Comparison of ENCODE assay signal across 21 cellular contexts in genomic region chr10:78229950-78230675, GRCh38.
A peak's percentile ranks its signal among the peaks of the same experiment; 100 is the strongest.
DNase-seq lines count a peak whose midpoint lies in the region; ATAC-seq, FAIRE-seq and TF ChIP-seq lines count a peak whose summit lies in the region.
"Had no signal": no experiment of that assay in that cellular context is flagged by ENCODE, and none has a peak within 500 bp of the region (broad histone marks: within the 10 kb centered on the region; RNA-seq: fewer than 3 reads in every experiment).

No MANE protein-coding gene starts in this region.

- CTCF ChIA-PET in activated CD8-positive, alpha-beta T cell treated with anti-CD3 and anti-CD28 coated beads for 36 hours (lab: Charles Lee) = no interaction called here
- CTCF ChIA-PET in activated CD8-positive, alpha-beta T cell treated with anti-CD3 and anti-CD28 coated beads, Interleukin-2, amount 10 ng/mL, durations not matched to agents 7 days and 5 days (lab: Charles Lee) = no interaction called here
- CTCF ChIA-PET in naive thymus-derived CD4-positive, alpha-beta T cell (lab: Charles Lee) = no interaction called here
- CTCF ChIA-PET in CD8-positive, alpha-beta T cell (lab: Charles Lee) = no interaction called here

- H3K36me3 Mint-ChIP-seq in activated CD8-positive, alpha-beta T cell treated with anti-CD3 and anti-CD28 coated beads for 36 hours (ENCODE audit: low read depth) = no peaks in the 10 kb centered on the region
- H3K36me3 Mint-ChIP-seq in activated CD8-positive, alpha-beta T cell treated with anti-CD3 and anti-CD28 coated beads, Interleukin-2, amount 10 ng/mL, durations not matched to agents 7 days and 5 days (ENCODE audit: low read depth) = no peaks in the 10 kb centered on the region
- no peaks in the 10 kb centered on the region for H3K36me3 Mint-ChIP-seq in activated T-helper 17 cell treated with anti-CD3 and anti-CD28 coated beads, Interleukin-2, amount 50 U/mL, for 72 hours (ENCODE audit: low read depth)
- no peaks in the 10 kb centered on the region for H3K36me3 Mint-ChIP-seq in naive thymus-derived CD4-positive, alpha-beta T cell
- no peaks in the 10 kb centered on the region for H3K36me3 Mint-ChIP-seq in CD8-positive, alpha-beta T cell
- H3K36me3 Mint-ChIP-seq: CD8-positive, alpha-beta memory T cell had no signal

- ATAC-seq in activated CD8-positive, alpha-beta T cell treated with anti-CD3 and anti-CD28 coated beads for 36 hours = peak; percentile 20
- no peak for ATAC-seq in activated CD8-positive, alpha-beta T cell treated with anti-CD3 and anti-CD28 coated beads, Interleukin-2, amount 10 ng/mL, durations not matched to agents 7 days and 5 days
- ATAC-seq in activated T-helper 17 cell treated with anti-CD3 and anti-CD28 coated beads, Interleukin-2, amount 50 U/mL, for 72 hours (replicated peaks) = peak; percentile 24
- ATAC-seq in naive thymus-derived CD4-positive, alpha-beta T cell = peak; percentile 22
- peak; percentile 28 for ATAC-seq in stimulated activated naive CD8-positive, alpha-beta T cell treated with anti-CD3 and anti-CD28 coated beads, Interleukin-15, Interleukin-2, amounts not matched to agents 100 U/mL and 50 U/mL, for 24 hours
- no peak for ATAC-seq in HG02623 (IDR thresholded peaks at IDR 0.05; ENCODE audit: unreplicated experiment)
- no peak for ATAC-seq in CD8-positive, alpha-beta T cell

- H3K36me3 ChIP-seq in naive thymus-derived CD4-positive, alpha-beta T cell (ENCODE audit: control insufficient read depth in 2 of 3, insufficient read depth in 3 of 3, low read length in 3 of 3) = no peaks in the 10 kb centered on the region
- no peaks in the 10 kb centered on the region for H3K36me3 ChIP-seq in CD8-positive, alpha-beta T cell (ENCODE audit: insufficient read depth, low read length)
- H3K36me3 ChIP-seq: BLaER1 treated with 17β-estradiol and CSF1 and Interleukin-3, amounts not matched to agents 10 nM and 100 nM; Peyer's patch had no signal

- H3K4me3 Mint-ChIP-seq in activated CD8-positive, alpha-beta T cell treated with anti-CD3 and anti-CD28 coated beads for 36 hours = no peak overlapping the region
- no peak overlapping the region for H3K4me3 Mint-ChIP-seq in activated CD8-positive, alpha-beta T cell treated with anti-CD3 and anti-CD28 coated beads, Interleukin-2, amount 10 ng/mL, durations not matched to agents 7 days and 5 days
- H3K4me3 Mint-ChIP-seq in activated T-helper 17 cell treated with anti-CD3 and anti-CD28 coated beads, Interleukin-2, amount 50 U/mL, for 72 hours = no peak overlapping the region
- no peak overlapping the region for H3K4me3 Mint-ChIP-seq in naive thymus-derived CD4-positive, alpha-beta T cell
- no peak overlapping the region for H3K4me3 Mint-ChIP-seq in CD8-positive, alpha-beta T cell
- H3K4me3 Mint-ChIP-seq: CD8-positive, alpha-beta memory T cell had no signal

- no peak overlapping the region for H3K27ac Mint-ChIP-seq in activated CD8-positive, alpha-beta T cell treated with anti-CD3 and anti-CD28 coated beads for 36 hours
- H3K27ac Mint-ChIP-seq in activated CD8-positive, alpha-beta T cell treated with anti-CD3 and anti-CD28 coated beads, Interleukin-2, amount 10 ng/mL, durations not matched to agents 7 days and 5 days = no peak overlapping the region
- H3K27ac Mint-ChIP-seq in activated T-helper 17 cell treated with anti-CD3 and anti-CD28 coated beads, Interleukin-2, amount 50 U/mL, for 72 hours = no peak overlapping the region
- no peak overlapping the region for H3K27ac Mint-ChIP-seq in naive thymus-derived CD4-positive, alpha-beta T cell
- no peak overlapping the region for H3K27ac Mint-ChIP-seq in CD8-positive, alpha-beta T cell
- H3K27ac Mint-ChIP-seq: CD8-positive, alpha-beta memory T cell had no signal

- intact Hi-C loops in activated CD8-positive, alpha-beta T cell treated with anti-CD3 and anti-CD28 coated beads for 36 hours (cut with micrococcal nuclease) = no loop called here
- intact Hi-C loops in naive thymus-derived CD4-positive, alpha-beta T cell (cut with micrococcal nuclease) = no loop called here
- intact Hi-C loops in CD8-positive, alpha-beta T cell (cut with DNase I, micrococcal nuclease) = no loop called here

- no peak for DNase-seq in activated CD8-positive, alpha-beta T cell treated with anti-CD3 and anti-CD28 coated beads for 36 hours
- DNase-seq in activated CD8-positive, alpha-beta T cell treated with anti-CD3 and anti-CD28 coated beads, Interleukin-2, amount 10 ng/mL, durations not matched to agents 7 days and 5 days = no peak
- DNase-seq in naive thymus-derived CD4-positive, alpha-beta T cell = no peak
- no peak for DNase-seq in stimulated activated naive CD8-positive, alpha-beta T cell treated with anti-CD3 and anti-CD28 coated beads, Interleukin-15, Interleukin-2, amounts not matched to agents 100 U/mL and 50 U/mL, for 24 hours
- no peak for DNase-seq in frontal cortex (ENCODE audit: low spot score in 2 of 2)
- DNase-seq in CD8-positive, alpha-beta T cell = no peak
- DNase-seq: 8988T; CD8-positive, alpha-beta memory T cell; GOT3; KG1; NCI-H1105; NCI-H146; NCI-H2029; NCI-H226; NCI-H510A treated with DMSO at 0.1 percent for 48 hours; NCI-H748 treated with DMSO at 0.1 percent for 48 hours; Peyer's patch had no signal

- no peaks in the 10 kb centered on the region for H3K4me1 Mint-ChIP-seq in activated CD8-positive, alpha-beta T cell treated with anti-CD3 and anti-CD28 coated beads for 36 hours (ENCODE audit: low read depth)
- H3K4me1 Mint-ChIP-seq in activated CD8-positive, alpha-beta T cell treated with anti-CD3 and anti-CD28 coated beads, Interleukin-2, amount 10 ng/mL, durations not matched to agents 7 days and 5 days (ENCODE audit: low read depth) = no peaks in the 10 kb centered on the region
- no peaks in the 10 kb centered on the region for H3K4me1 Mint-ChIP-seq in activated T-helper 17 cell treated with anti-CD3 and anti-CD28 coated beads, Interleukin-2, amount 50 U/mL, for 72 hours
- H3K4me1 Mint-ChIP-seq in naive thymus-derived CD4-positive, alpha-beta T cell = peaks cover 0 to 6% (median 0%) of the 10 kb centered on the region in 7 donors
- no peaks in the 10 kb centered on the region for H3K4me1 Mint-ChIP-seq in CD8-positive, alpha-beta T cell (ENCODE audit: low read depth)
- H3K4me1 Mint-ChIP-seq: CD8-positive, alpha-beta memory T cell had no signal

- no peak overlapping the region for H3K27ac ChIP-seq in naive thymus-derived CD4-positive, alpha-beta T cell (ENCODE audit: low read depth, low read length)
- H3K27ac ChIP-seq in CD8-positive, alpha-beta T cell (ENCODE audit: low read depth, low read length) = no peak overlapping the region
- H3K27ac ChIP-seq: BLaER1 treated with 17β-estradiol and CSF1 and Interleukin-3, amounts not matched to agents 10 nM and 100 nM; Peyer's patch had no signal

- no peak overlapping the region for H3K4me3 ChIP-seq in naive thymus-derived CD4-positive, alpha-beta T cell (ENCODE audit: low read length)
- H3K4me3 ChIP-seq in CD8-positive, alpha-beta T cell (ENCODE audit: low read depth, low read length) = no peak overlapping the region
- H3K4me3 ChIP-seq: BLaER1 treated with 17β-estradiol and CSF1 and Interleukin-3, amounts not matched to agents 10 nM and 100 nM; Peyer's patch had no signal

- H3K9me3 ChIP-seq in naive thymus-derived CD4-positive, alpha-beta T cell (ENCODE audit: control insufficient read depth in 2 of 3, low read length in 3 of 3) = no peaks in the 10 kb centered on the region
- no peaks in the 10 kb centered on the region for H3K9me3 ChIP-seq in CD8-positive, alpha-beta T cell (ENCODE audit: low read length)
- H3K9me3 ChIP-seq: BLaER1 treated with 17β-estradiol and CSF1 and Interleukin-3, amounts not matched to agents 10 nM and 100 nM; Peyer's patch had no signal

- H3K27me3 Mint-ChIP-seq in activated CD8-positive, alpha-beta T cell treated with anti-CD3 and anti-CD28 coated beads for 36 hours = no peaks in the 10 kb centered on the region
- H3K27me3 Mint-ChIP-seq in activated CD8-positive, alpha-beta T cell treated with anti-CD3 and anti-CD28 coated beads, Interleukin-2, amount 10 ng/mL, durations not matched to agents 7 days and 5 days (ENCODE audit: low read depth) = peaks cover 23% of the 10 kb centered on the region
- peaks cover 7% of the 10 kb centered on the region for H3K27me3 Mint-ChIP-seq in activated T-helper 17 cell treated with anti-CD3 and anti-CD28 coated beads, Interleukin-2, amount 50 U/mL, for 72 hours
- peaks cover 0 to 11% (median 6%) of the 10 kb centered on the region in 5 donors for H3K27me3 Mint-ChIP-seq in naive thymus-derived CD4-positive, alpha-beta T cell
- H3K27me3 Mint-ChIP-seq in CD8-positive, alpha-beta T cell (ENCODE audit: low read depth) = no peaks in the 10 kb centered on the region

- H3K27me3 ChIP-seq in naive thymus-derived CD4-positive, alpha-beta T cell (ENCODE audit: control insufficient read depth in 2 of 2, insufficient read depth in 2 of 2, low read length in 2 of 2) = no peaks in the 10 kb centered on the region
- no peaks in the 10 kb centered on the region for H3K27me3 ChIP-seq in CD8-positive, alpha-beta T cell (ENCODE audit: insufficient read depth, low read length)
- H3K27me3 ChIP-seq: BLaER1 treated with 17β-estradiol and CSF1 and Interleukin-3, amounts not matched to agents 10 nM and 100 nM; Peyer's patch had no signal

- POLR2A ChIA-PET in activated CD8-positive, alpha-beta T cell treated with anti-CD3 and anti-CD28 coated beads for 36 hours (lab: Charles Lee) = no interaction called here
- POLR2A ChIA-PET in activated CD8-positive, alpha-beta T cell treated with anti-CD3 and anti-CD28 coated beads, Interleukin-2, amount 10 ng/mL, durations not matched to agents 7 days and 5 days (lab: Charles Lee) = no interaction called here
- POLR2A ChIA-PET in naive thymus-derived CD4-positive, alpha-beta T cell (lab: Charles Lee) = no interaction called here
- POLR2A ChIA-PET in CD8-positive, alpha-beta T cell (lab: Charles Lee) = no interaction called here

- no peaks in the 10 kb centered on the region for H3K4me1 ChIP-seq in naive thymus-derived CD4-positive, alpha-beta T cell (ENCODE audit: control insufficient read depth in 2 of 2, insufficient read depth in 2 of 2, low read length in 2 of 2)
- no peaks in the 10 kb centered on the region for H3K4me1 ChIP-seq in CD8-positive, alpha-beta T cell (ENCODE audit: insufficient read depth, low read length)
- H3K4me1 ChIP-seq: BLaER1 treated with 17β-estradiol and CSF1 and Interleukin-3, amounts not matched to agents 10 nM and 100 nM; Peyer's patch had no signal

- no peak for FAIRE-seq in frontal cortex (lab: Jason Lieb, UNC)
- FAIRE-seq: G401.6 had no signal

- no peaks in the 10 kb centered on the region for H3K9me3 Mint-ChIP-seq in activated CD8-positive, alpha-beta T cell treated with anti-CD3 and anti-CD28 coated beads for 36 hours
- no peaks in the 10 kb centered on the region for H3K9me3 Mint-ChIP-seq in activated CD8-positive, alpha-beta T cell treated with anti-CD3 and anti-CD28 coated beads, Interleukin-2, amount 10 ng/mL, durations not matched to agents 7 days and 5 days (ENCODE audit: insufficient read depth)
- H3K9me3 Mint-ChIP-seq in activated T-helper 17 cell treated with anti-CD3 and anti-CD28 coated beads, Interleukin-2, amount 50 U/mL, for 72 hours = no peaks in the 10 kb centered on the region
- no peaks in the 10 kb centered on the region for H3K9me3 Mint-ChIP-seq in naive thymus-derived CD4-positive, alpha-beta T cell
- H3K9me3 Mint-ChIP-seq in CD8-positive, alpha-beta T cell = no peaks in the 10 kb centered on the region
- H3K9me3 Mint-ChIP-seq: CD8-positive, alpha-beta memory T cell had no signal

- TF ChIP-seq CTCF in activated CD8-positive, alpha-beta T cell treated with anti-CD3 and anti-CD28 coated beads for 36 hours (IDR thresholded peaks at IDR 0.05) = no peak
- TF ChIP-seq CTCF in CD8-positive, alpha-beta T cell (IDR thresholded peaks at IDR 0.05) = no peak

Comparison
In these comparisons a context has a peak if more than half of its experiments do, and no peak if none do; other contexts are left out.
1. ATAC-seq: peak in activated CD8-positive, alpha-beta T cell treated with anti-CD3 and anti-CD28 coated beads for 36 hours (single experiment), activated T-helper 17 cell treated with anti-CD3 and anti-CD28 coated beads, Interleukin-2, amount 50 U/mL, for 72 hours (single experiment), naive thymus-derived CD4-positive, alpha-beta T cell (single experiment) and stimulated activated naive CD8-positive, alpha-beta T cell treated with anti-CD3 and anti-CD28 coated beads, Interleukin-15, Interleukin-2, amounts not matched to agents 100 U/mL and 50 U/mL, for 24 hours (single experiment); none in activated CD8-positive, alpha-beta T cell treated with anti-CD3 and anti-CD28 coated beads, Interleukin-2, amount 10 ng/mL, durations not matched to agents 7 days and 5 days (single experiment), HG02623 (single experiment) and CD8-positive, alpha-beta T cell (single experiment).